ENCODE assay signal across 9 cellular contexts in the genomic region with DNA sequence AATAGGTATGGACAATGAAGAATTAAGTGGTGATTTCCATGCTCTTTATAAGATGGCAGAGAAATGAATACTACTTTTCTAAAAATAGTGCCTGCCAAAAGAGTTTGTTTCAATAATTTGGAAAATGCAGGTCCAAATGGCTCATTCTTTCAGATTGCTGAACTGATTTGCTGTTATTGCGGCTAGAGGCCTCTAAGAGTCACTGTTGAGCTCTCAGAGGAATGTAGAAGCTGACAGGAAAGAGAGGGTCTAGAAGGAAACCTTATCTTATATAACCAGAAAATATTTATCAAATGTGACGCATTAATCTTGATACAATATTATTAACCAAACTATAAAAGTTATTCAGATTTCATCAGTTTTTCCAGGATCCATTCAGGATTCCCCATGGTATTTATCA.
DNase-seq lines count a peak whose midpoint lies in the region; ATAC-seq and TF ChIP-seq lines count a peak whose summit lies in the region.
"Had no signal": no experiment of that assay in that cellular context is flagged by ENCODE, and none has a peak within 500 bp of the region (broad histone marks: within the 10 kb centered on the region; RNA-seq: fewer than 3 reads in every experiment).

No MANE protein-coding gene starts in this region.

- no peak overlapping the region for H3K4me2 ChIP-seq in neural progenitor cell

- H3K36me3 ChIP-seq in body of pancreas (replicated peaks in 1 of 2; ENCODE audit: insufficient read depth in 1 of 2, low read depth in 2 of 2) (no peaks in the 10 kb centered on the region), neural progenitor cell (no peaks in the 10 kb centered on the region)
- H3K36me3 ChIP-seq: neutrophil had no signal

- H3K4me3 ChIP-seq in LNCaP clone FGC (ENCODE audit: low read depth, low read length) (no peak overlapping the region), body of pancreas (no peak overlapping the region), neural progenitor cell (no peak overlapping the region)

- H3K4me3 Mint-ChIP-seq in neural progenitor cell: no peak overlapping the region
- H3K4me3 Mint-ChIP-seq in activated T-helper 2 cell treated with anti-CD3 and anti-CD28 coated beads, Interferon-gamma antibody, Interleukin-2, Interleukin-4, amounts not matched to agents 10 μg/mL and 5 μg/mL and 100 μg/mL, durations not matched to agents 14 hours and 24 hours and 36 hours (ENCODE audit: low read depth): no peak overlapping the region

- H2AFZ ChIP-seq in neural progenitor cell (replicated peaks): no peak overlapping the region

- ATAC-seq in body of pancreas (no peak), HG03135 (IDR thresholded peaks at IDR 0.05; ENCODE audit: unreplicated experiment) (no peak)

- H4K20me1 ChIP-seq in neural progenitor cell (ENCODE audit: low read depth): no peaks in the 10 kb centered on the region

- H3K27ac ChIP-seq in body of pancreas (no peak overlapping the region), neural progenitor cell (no peak overlapping the region)
- H3K27ac ChIP-seq: neutrophil had no signal

- H3K27me3 ChIP-seq in body of pancreas (no peaks in the 10 kb centered on the region), neural progenitor cell (no peaks in the 10 kb centered on the region)
- H3K27me3 ChIP-seq: neutrophil had no signal

- H3K27ac Mint-ChIP-seq in neural progenitor cell: no peak overlapping the region
- no peak overlapping the region for H3K27ac Mint-ChIP-seq in activated T-helper 2 cell treated with anti-CD3 and anti-CD28 coated beads, Interferon-gamma antibody, Interleukin-2, Interleukin-4, amounts not matched to agents 10 μg/mL and 5 μg/mL and 100 μg/mL, durations not matched to agents 14 hours and 24 hours and 36 hours

- no peak overlapping the region for H3K9ac ChIP-seq in neural progenitor cell

- DNase-seq in NCI-H748 (lab: John Stamatoyannopoulos, UW; ENCODE audit: unreplicated experiment) (peak; percentile 17), NCI-H748 treated with DMSO at 0.1 percent for 48 hours (lab: John Stamatoyannopoulos, UW) (no peak), LNCaP clone FGC (ENCODE audit: low read depth) (no peak), body of pancreas (peak in 2 of 4 donors; percentile 19 to 25), neural progenitor cell (ENCODE audit: low spot score) (peak; percentile 24), NCI-H1048 (lab: John Stamatoyannopoulos, UW) (no peak)
- DNase-seq in activated T-helper 2 cell treated with anti-CD3 and anti-CD28 coated beads, Interferon-gamma antibody, Interleukin-2, Interleukin-4, amounts not matched to agents 10 μg/mL and 5 μg/mL and 100 μg/mL, durations not matched to agents 14 hours and 24 hours and 36 hours (ENCODE audit: low spot score): no peak

- H3K27me3 Mint-ChIP-seq in neural progenitor cell (ENCODE audit: insufficient read depth, low read depth): peaks cover 2% of the 10 kb centered on the region
- peaks cover 9% of the 10 kb centered on the region for H3K27me3 Mint-ChIP-seq in activated T-helper 2 cell treated with anti-CD3 and anti-CD28 coated beads, Interferon-gamma antibody, Interleukin-2, Interleukin-4, amounts not matched to agents 10 μg/mL and 5 μg/mL and 100 μg/mL, durations not matched to agents 14 hours and 24 hours and 36 hours (ENCODE audit: low read depth)

- intact Hi-C loops in body of pancreas (cut with DNase I): no loop called here
- intact Hi-C loops in activated T-helper 2 cell treated with anti-CD3 and anti-CD28 coated beads, Interferon-gamma antibody, Interleukin-2, Interleukin-4, amounts not matched to agents 10 μg/mL and 5 μg/mL and 100 μg/mL, durations not matched to agents 14 hours and 24 hours and 36 hours (cut with micrococcal nuclease): loop anchor here (2.0 kb wide), 1 partner anchor 115 kb away; no protein-coding TSS in a partner anchor

- no peaks in the 10 kb centered on the region for H3K9me3 Mint-ChIP-seq in neural progenitor cell
- no peaks in the 10 kb centered on the region for H3K9me3 Mint-ChIP-seq in activated T-helper 2 cell treated with anti-CD3 and anti-CD28 coated beads, Interferon-gamma antibody, Interleukin-2, Interleukin-4, amounts not matched to agents 10 μg/mL and 5 μg/mL and 100 μg/mL, durations not matched to agents 14 hours and 24 hours and 36 hours

- TF ChIP-seq CTCF in LNCaP clone FGC (IDR thresholded peaks at IDR 0.05; ENCODE audit: control insufficient read depth, extremely low read depth, insufficient read depth) (peak; percentile 66), body of pancreas (IDR thresholded peaks at IDR 0.05) (peak in 5 of 7 experiments; percentile 22 to 53 (median 37)), neural progenitor cell (IDR thresholded peaks at IDR 0.05) (peak; percentile 51)

- peaks cover 8% of the 10 kb centered on the region for H3K4me1 Mint-ChIP-seq in neural progenitor cell
- H3K4me1 Mint-ChIP-seq in activated T-helper 2 cell treated with anti-CD3 and anti-CD28 coated beads, Interferon-gamma antibody, Interleukin-2, Interleukin-4, amounts not matched to agents 10 μg/mL and 5 μg/mL and 100 μg/mL, durations not matched to agents 14 hours and 24 hours and 36 hours (ENCODE audit: low read depth): no peaks in the 10 kb centered on the region

- H3K4me1 ChIP-seq in body of pancreas (no peaks in the 10 kb centered on the region), neural progenitor cell (no peaks in the 10 kb centered on the region)

- no peaks in the 10 kb centered on the region for H3K9me3 ChIP-seq in body of pancreas
- H3K9me3 ChIP-seq in neural progenitor cell (ENCODE audit: low read depth): no peaks in the 10 kb centered on the region
- H3K9me3 ChIP-seq: neutrophil had no signal

- H3F3A ChIP-seq in neural progenitor cell (ENCODE audit: low read depth): no peaks in the 10 kb centered on the region

- no peak for TF ChIP-seq POLR2A in body of pancreas (IDR thresholded peaks at IDR 0.05)

- 0% methylated on average over 2 of the region's 2 CpGs for WGBS in body of pancreas, 2 donors

- no peaks in the 10 kb centered on the region for H3K79me2 ChIP-seq in neural progenitor cell (ENCODE audit: low read depth)

- no peaks in the 10 kb centered on the region for H3K36me3 Mint-ChIP-seq in neural progenitor cell
- no peaks in the 10 kb centered on the region for H3K36me3 Mint-ChIP-seq in activated T-helper 2 cell treated with anti-CD3 and anti-CD28 coated beads, Interferon-gamma antibody, Interleukin-2, Interleukin-4, amounts not matched to agents 10 μg/mL and 5 μg/mL and 100 μg/mL, durations not matched to agents 14 hours and 24 hours and 36 hours (ENCODE audit: low read depth)

Comparison
In these comparisons a context has a peak if more than half of its experiments do, and no peak if none do; other contexts are left out.
1. DNase-seq: peak in NCI-H748 (single experiment) and neural progenitor cell (single experiment); none in NCI-H748 treated with DMSO at 0.1 percent for 48 hours (single experiment), LNCaP clone FGC (single experiment), NCI-H1048 (single experiment) and activated T-helper 2 cell treated with anti-CD3 and anti-CD28 coated beads, Interferon-gamma antibody, Interleukin-2, Interleukin-4, amounts not matched to agents 10 μg/mL and 5 μg/mL and 100 μg/mL, durations not matched to agents 14 hours and 24 hours and 36 hours (single experiment).
2. Peak in every context shown above with its lines, with median percentiles within 50 percentile points of each other: CTCF ChIP-seq.